In genomic region chr19:33622505-33622808, GRCh38 we compare ENCODE assay signal across 14 cellular contexts. TPM values are rescaled to one million over a fixed set of nuclear protein-coding genes. Genes with fewer than 3 reads are reported as not detected.
DNase-seq lines count a peak whose midpoint lies in the region; ATAC-seq and TF ChIP-seq lines count a peak whose summit lies in the region.
"Had no signal": no experiment of that assay in that cellular context is flagged by ENCODE, and none has a peak within 500 bp of the region (broad histone marks: within the 10 kb centered on the region; RNA-seq: fewer than 3 reads in every experiment).

No MANE protein-coding gene starts in this region.

- H3K27ac ChIP-seq in esophagus squamous epithelium (no peak overlapping the region), neural progenitor cell (no peak overlapping the region), PC-3 (ENCODE audit: low read length) (no peak overlapping the region)
- H3K27ac ChIP-seq: epithelial cell of prostate had no signal

- WGBS in esophagus squamous epithelium, 2 donors = 0% methylated on average over 6 of the region's 35 CpGs; no CpG with 5 or more reads in 1 of the 2 donors

- H3K4me1 ChIP-seq in esophagus squamous epithelium (peaks cover 12 to 25% (median 20%) of the 10 kb centered on the region in 3 donors), neural progenitor cell (peaks cover 3% of the 10 kb centered on the region), PC-3 (ENCODE audit: insufficient read depth, low read length) (no peaks in the 10 kb centered on the region)

- TF ChIP-seq CTCF in LNCaP clone FGC (IDR thresholded peaks at IDR 0.05; ENCODE audit: control insufficient read depth, extremely low read depth, insufficient read depth) (no peak), esophagus squamous epithelium (IDR thresholded peaks at IDR 0.05) (no peak), neural progenitor cell (IDR thresholded peaks at IDR 0.05) (no peak), PC-3 (conservative IDR thresholded peaks at IDR 0.05; ENCODE audit: low read depth, low read length) (no peak)

- CTCF ChIA-PET in PC-3 (lab: Charles Lee) = no interaction called here

- H4K20me1 ChIP-seq in neural progenitor cell (ENCODE audit: low read depth) = peaks cover 27% of the 10 kb centered on the region
- H4K20me1 ChIP-seq in PC-3 (ENCODE audit: low read length) = no peaks in the 10 kb centered on the region

- no peak for ATAC-seq in PC-3
- ATAC-seq in HG02588 (IDR thresholded peaks at IDR 0.05; ENCODE audit: unreplicated experiment) = no peak
- no peak for ATAC-seq in GM21360 (IDR thresholded peaks at IDR 0.05; ENCODE audit: unreplicated experiment)
- ATAC-seq: naive thymus-derived CD4-positive, alpha-beta T cell had no signal

- H3K9me3 ChIP-seq in esophagus squamous epithelium (no peaks in the 10 kb centered on the region), neural progenitor cell (ENCODE audit: low read depth) (no peaks in the 10 kb centered on the region), PC-3 (ENCODE audit: low read length) (no peaks in the 10 kb centered on the region)
- H3K9me3 ChIP-seq: MG63 had no signal

- H3F3A ChIP-seq in neural progenitor cell (ENCODE audit: low read depth) (peaks cover 3% of the 10 kb centered on the region), PC-3 (ENCODE audit: low read length, unreplicated experiment) (no peaks in the 10 kb centered on the region)

- no TSS peak for BruUV-seq in PC-3 (replicated peaks; lab: Mats Ljungman, UMichigan)

- peak overlapping the region; percentile 78 for H3K4me3 Mint-ChIP-seq in neural progenitor cell

- H3K4me2 ChIP-seq in neural progenitor cell = peak overlapping the region; percentile 97
- H3K4me2 ChIP-seq in PC-3 (ENCODE audit: low read length) = no peak overlapping the region

- H3K27me3 ChIP-seq in esophagus squamous epithelium (peaks cover 16 to 99% (median 17%) of the 10 kb centered on the region in 4 donors), neural progenitor cell (peaks cover 93% of the 10 kb centered on the region), PC-3 (ENCODE audit: low read length) (peaks cover 49% of the 10 kb centered on the region)

- H3K36me3 Mint-ChIP-seq in neural progenitor cell = no peaks in the 10 kb centered on the region
- H3K36me3 Mint-ChIP-seq: CD4-positive, alpha-beta memory T cell; naive thymus-derived CD4-positive, alpha-beta T cell had no signal

- H3K79me2 ChIP-seq in neural progenitor cell (ENCODE audit: low read depth) (no peaks in the 10 kb centered on the region), PC-3 (ENCODE audit: low read length) (no peaks in the 10 kb centered on the region)

- intact Hi-C loops in esophagus squamous epithelium (cut with DNase I) = no loop called here
- intact Hi-C loops in PC-3 (cut with micrococcal nuclease) = no loop called here

- POLR2A ChIA-PET in PC-3 (lab: Charles Lee; ENCODE audit: unreplicated experiment) = no interaction called here

- H3K9me3 Mint-ChIP-seq in neural progenitor cell = no peaks in the 10 kb centered on the region
- H3K9me3 Mint-ChIP-seq: activated T-helper 2 cell treated with anti-CD3 and anti-CD28 coated beads, Interferon-gamma antibody, Interleukin-2, Interleukin-4, amounts not matched to agents 10 μg/mL and 5 μg/mL and 100 μg/mL, durations not matched to agents 14 hours and 24 hours and 36 hours had no signal

- H3K9ac ChIP-seq in neural progenitor cell (no peak overlapping the region), PC-3 (ENCODE audit: low read length) (no peak overlapping the region)

- H3K4me1 Mint-ChIP-seq in neural progenitor cell = peaks cover 7% of the 10 kb centered on the region
- H3K4me1 Mint-ChIP-seq: CD4-positive, alpha-beta memory T cell had no signal

- H3K36me3 ChIP-seq in esophagus squamous epithelium = no peaks in the 10 kb centered on the region
- no peaks in the 10 kb centered on the region for H3K36me3 ChIP-seq in neural progenitor cell
- no peaks in the 10 kb centered on the region for H3K36me3 ChIP-seq in PC-3 (ENCODE audit: low read depth, low read length)
- H3K36me3 ChIP-seq: MG63 had no signal

- H2AFZ ChIP-seq in neural progenitor cell (replicated peaks) = peak overlapping the region; percentile 61
- H2AFZ ChIP-seq in PC-3 (ENCODE audit: low read length) = no peak overlapping the region

- H3K27ac Mint-ChIP-seq in neural progenitor cell = no peak overlapping the region
- H3K27ac Mint-ChIP-seq: activated T-helper 2 cell treated with anti-CD3 and anti-CD28 coated beads, Interferon-gamma antibody, Interleukin-2, Interleukin-4, amounts not matched to agents 10 μg/mL and 5 μg/mL and 100 μg/mL, durations not matched to agents 14 hours and 24 hours and 36 hours; CD4-positive, alpha-beta memory T cell; naive thymus-derived CD4-positive, alpha-beta T cell had no signal

- DNase-seq in AG08396 (ENCODE audit: low spot score) (peak; percentile 41), LNCaP clone FGC (ENCODE audit: low read depth) (no peak), esophagus squamous epithelium (lab: John Stamatoyannopoulos, UW) (no peak), neural progenitor cell (ENCODE audit: low spot score) (peak; percentile 67), NOMO-1 treated with DMSO at 0.1 percent for 48 hours (lab: John Stamatoyannopoulos, UW; ENCODE audit: unreplicated experiment) (no peak), PC-3 (no peak)
- DNase-seq: CD4-positive, alpha-beta memory T cell; naive thymus-derived CD4-positive, alpha-beta T cell; T-helper 1 cell had no signal

- peaks cover 62% of the 10 kb centered on the region for H3K27me3 Mint-ChIP-seq in neural progenitor cell (ENCODE audit: insufficient read depth, low read depth)

- TF ChIP-seq POLR2A in esophagus squamous epithelium (IDR thresholded peaks at IDR 0.05) = no peak

- no peaks in the 10 kb centered on the region for H3K9me2 ChIP-seq in PC-3 (replicated peaks; ENCODE audit: low read length)

- H3K4me3 ChIP-seq in LNCaP clone FGC (ENCODE audit: low read depth, low read length) = peak overlapping the region; percentile 28; the same call in 1 of the 2 replicates
- H3K4me3 ChIP-seq in esophagus squamous epithelium = peak overlapping the region; percentile 34 to 69 (median 46)
- H3K4me3 ChIP-seq in neural progenitor cell = peak overlapping the region; percentile 59
- no peak overlapping the region for H3K4me3 ChIP-seq in PC-3 (ENCODE audit: low read length)

RNA-seq across cellular contexts. Expression of gene CHST8, which starts 0.7 kb away (rescaled TPM):
- total RNA-seq in esophagus squamous epithelium = under 1 TPM in 1 of 4 donors, not detected in 3; 0.38 TPM
- 0.92 and 3.2 TPM in 2 replicates for total RNA-seq in neural progenitor cell (ENCODE audit: low replicate concordance)
- total RNA-seq in PC-3 (2014; rRNA removed) = 0.36 TPM in 1 of 2 replicates, not detected in the other
- total RNA-seq: activated T-helper 2 cell treated with anti-CD3 and anti-CD28 coated beads, Interferon-gamma antibody, Interleukin-2, Interleukin-4, amounts not matched to agents 10 μg/mL and 5 μg/mL and 100 μg/mL, durations not matched to agents 14 hours and 24 hours and 36 hours; CD4-positive, alpha-beta memory T cell; naive thymus-derived CD4-positive, alpha-beta T cell had no signal

Comparison
In these comparisons a context has a peak if more than half of its experiments do, and no peak if none do; other contexts are left out.
1. DNase-seq: peak in AG08396 (single experiment) and neural progenitor cell (single experiment); none in LNCaP clone FGC (single experiment), esophagus squamous epithelium (single experiment), NOMO-1 treated with DMSO at 0.1 percent for 48 hours (single experiment) and PC-3 (single experiment).